Comparison of ENCODE assay signal across 8 cellular contexts in genomic region chr13:49690990-49691886, GRCh38. TPM values are rescaled to one million over a fixed set of nuclear protein-coding genes. Genes with fewer than 3 reads are reported as not detected.
DNase-seq lines count a peak whose midpoint lies in the region; FAIRE-seq lines count a peak whose summit lies in the region.

EBPL (minus strand) TSS chr13:49691486; CDS start chr13:49691424, 62 bp downstream.

- H3K79me1 ChIP-seq in neuronal stem cell (ENCODE audit: low read depth, low read length), result no peaks in the 10 kb centered on the region

- no peak within 1 kb of the TSS for H4K8ac ChIP-seq in neuronal stem cell (ENCODE audit: low read depth, low read length)

- H3K9ac ChIP-seq in neuronal stem cell (ENCODE audit: low read depth, low read length, poor library complexity) (peak within 1 kb of the TSS; percentile 92), subcutaneous abdominal adipose tissue (ENCODE audit: low read length in 5 of 5) (peak within 1 kb of the TSS in 4 of 5 donors; percentile 67 to 83 (median 73))

- no peaks in the 10 kb centered on the region for H3K27me3 ChIP-seq in H7 (ENCODE audit: control insufficient read depth, insufficient read depth, low read length)
- no peaks in the 10 kb centered on the region for H3K27me3 ChIP-seq in SJSA1 (replicated peaks)
- H3K27me3 ChIP-seq in neuronal stem cell (ENCODE audit: control insufficient read depth in 3 of 3, insufficient read depth in 3 of 3, low read depth in 1 of 3, low read length in 3 of 3), result no peaks in the 10 kb centered on the region
- H3K27me3 ChIP-seq in subcutaneous abdominal adipose tissue (ENCODE audit: control insufficient read depth in 5 of 5, insufficient read depth in 4 of 5, low read length in 5 of 5), result no peaks in the 10 kb centered on the region

- H3K23ac ChIP-seq in neuronal stem cell (ENCODE audit: low read depth, low read length, poor library complexity), result peak within 1 kb of the TSS; percentile 87

- peaks cover 6% of the 10 kb centered on the region for H3K4me1 ChIP-seq in SJSA1 (replicated peaks)
- no peaks in the 10 kb centered on the region for H3K4me1 ChIP-seq in neuronal stem cell (ENCODE audit: control insufficient read depth in 2 of 2, insufficient read depth in 1 of 2, low read depth in 1 of 2, low read length in 2 of 2)
- H3K4me1 ChIP-seq in subcutaneous abdominal adipose tissue (ENCODE audit: control insufficient read depth in 5 of 5, insufficient read depth in 5 of 5, low read length in 5 of 5), result peaks cover 0 to 15% (median 13%) of the 10 kb centered on the region in 5 donors

- no peak within 1 kb of the TSS for H2BK12ac ChIP-seq in neuronal stem cell (ENCODE audit: low read length)

- no peak within 1 kb of the TSS for H3K14ac ChIP-seq in neuronal stem cell (ENCODE audit: low read length)

- H3K4ac ChIP-seq in neuronal stem cell (ENCODE audit: low read length), result no peak within 1 kb of the TSS

- peaks cover 10% of the 10 kb centered on the region for H3K36me3 ChIP-seq in H7 (replicated peaks; ENCODE audit: control insufficient read depth, insufficient read depth, low read length)
- peaks cover 10% of the 10 kb centered on the region for H3K36me3 ChIP-seq in SJSA1
- peaks cover 5 to 29% of the 10 kb centered on the region in 2 donors for H3K36me3 ChIP-seq in neuronal stem cell (replicated peaks in 1 of 2; ENCODE audit: control insufficient read depth in 2 of 2, insufficient read depth in 2 of 2, low read length in 2 of 2)
- H3K36me3 ChIP-seq in subcutaneous abdominal adipose tissue (ENCODE audit: control insufficient read depth in 5 of 5, insufficient read depth in 5 of 5, low read length in 5 of 5), result peaks cover 0 to 6% (median 0%) of the 10 kb centered on the region in 5 donors

- no peak within 1 kb of the TSS for H2BK120ac ChIP-seq in neuronal stem cell (ENCODE audit: low read depth, low read length)

- peak within 1 kb of the TSS; percentile 79 for H3K4me2 ChIP-seq in neuronal stem cell (ENCODE audit: insufficient read depth, low read length, poor library complexity, severe bottlenecking)

- H3K27ac ChIP-seq in SJSA1, result peak within 1 kb of the TSS; percentile 27; the same call in 1 of the 2 replicates
- peak within 1 kb of the TSS; percentile 90 for H3K27ac ChIP-seq in neuronal stem cell (replicated peaks; ENCODE audit: low read length)
- peak within 1 kb of the TSS; percentile 44 for H3K27ac ChIP-seq in subcutaneous abdominal adipose tissue (ENCODE audit: low read depth, low read length)

- FAIRE-seq in G401.6 (lab: Jason Lieb, UNC) (peak; percentile 92), frontal cortex (lab: Jason Lieb, UNC) (no peak)

- H2BK5ac ChIP-seq in neuronal stem cell (ENCODE audit: low read length), result no peak within 1 kb of the TSS

- H3K9me3 ChIP-seq in SJSA1 (replicated peaks), result no peaks in the 10 kb centered on the region
- H3K9me3 ChIP-seq in neuronal stem cell (replicated peaks in 1 of 2; ENCODE audit: control insufficient read depth in 2 of 2, insufficient read depth in 1 of 2, low read depth in 1 of 2, low read length in 2 of 2), result no peaks in the 10 kb centered on the region
- no peaks in the 10 kb centered on the region for H3K9me3 ChIP-seq in subcutaneous abdominal adipose tissue (ENCODE audit: control insufficient read depth in 5 of 5, low read length in 5 of 5)

- H3K18ac ChIP-seq in neuronal stem cell (ENCODE audit: low read length), result peak within 1 kb of the TSS; percentile 91

- WGBS in neuronal stem cell (ENCODE audit: extremely low coverage in 2 of 2, insufficient read length in 2 of 2, insufficient replicate concordance in 1 of 2), 2 donors, result no CpG with 5 or more reads among the region's 69 CpGs

- H2BK15ac ChIP-seq in neuronal stem cell (ENCODE audit: low read length), result no peak within 1 kb of the TSS

- H4K91ac ChIP-seq in neuronal stem cell (ENCODE audit: low read depth, low read length, poor library complexity), result peak within 1 kb of the TSS; percentile 96

- H2AFZ ChIP-seq in neuronal stem cell (ENCODE audit: low read length), result peak within 1 kb of the TSS; percentile 97

- H3K4me3 ChIP-seq in H7 (ENCODE audit: insufficient read depth, low read depth, low read length), result peak within 1 kb of the TSS; percentile 61
- H3K4me3 ChIP-seq in SJSA1, result peak within 1 kb of the TSS; percentile 58
- H3K4me3 ChIP-seq in neuronal stem cell (ENCODE audit: low read length in 2 of 2), result peak within 1 kb of the TSS; percentile 61 to 93
- peak within 1 kb of the TSS; percentile 73 to 87 (median 85) for H3K4me3 ChIP-seq in subcutaneous abdominal adipose tissue (ENCODE audit: low read depth in 1 of 5, low read length in 5 of 5)

- no peak within 1 kb of the TSS for H2AK5ac ChIP-seq in neuronal stem cell (ENCODE audit: low read depth, low read length)

- DNase-seq in H7 (peak; percentile 98), M059J (ENCODE audit: low read depth) (peak; percentile 86), SJSA1 (ENCODE audit: low read depth in 1 of 2, low spot score in 2 of 2) (peak; percentile 81 to 93), frontal cortex (ENCODE audit: low spot score in 2 of 2) (peak; percentile 86 to 94), neuronal stem cell (ENCODE audit: low spot score) (peak; percentile 79)
- DNase-seq in activated naive CD4-positive, alpha-beta T cell (lab: John Stamatoyannopoulos, UW), result peak; percentile 60 to 82 (median 64)

RNA-seq across cellular contexts. Expression of gene EBPL, which starts in this region (rescaled TPM):
- total RNA-seq in H7 (2014; rRNA removed; shearing (Covaris generic)), result 70.2 and 85.5 TPM in 2 replicates
- total RNA-seq in M059J (2014; rRNA removed; shearing (Covaris generic)), result 70.8 and 91.9 TPM in 2 replicates
- 78.8 and 120 TPM in 2 replicates for total RNA-seq in SJSA1 (2014; rRNA removed; shearing (Covaris generic))
- total RNA-seq in frontal cortex, result 44.8 TPM
- 98.6 TPM for polyA plus RNA-seq in neuronal stem cell (2013, experiment 1 of 2)
- 101 TPM for polyA plus RNA-seq in neuronal stem cell (2013, experiment 2 of 2)

Comparison
In these comparisons a context has a peak if more than half of its experiments do, and no peak if none do; other contexts are left out.
1. Peak in every context shown above with its lines: DNase-seq, H3K4me3 ChIP-seq and H3K27ac ChIP-seq.
2. H3K27ac ChIP-seq: peak in every context shown above with its lines; median percentile 90 in neuronal stem cell; 44 in subcutaneous abdominal adipose tissue; 27 in SJSA1.